ENCODE assay signal across 11 cellular contexts in genomic region chr7:152158801-152159587, GRCh38.
DNase-seq lines count a peak whose midpoint lies in the region; ATAC-seq, FAIRE-seq and TF ChIP-seq lines count a peak whose summit lies in the region.
"Had no signal": no experiment of that assay in that cellular context is flagged by ENCODE, and none has a peak within 500 bp of the region (broad histone marks: within the 10 kb centered on the region; RNA-seq: fewer than 3 reads in every experiment).

No MANE protein-coding gene starts in this region.

- no peak for TF ChIP-seq CTCF in kidney (IDR thresholded peaks at IDR 0.05; ENCODE audit: borderline replicate concordance, extremely low read depth, insufficient read depth)

- H3K27ac ChIP-seq in kidney (ENCODE audit: low read depth in 2 of 2, low read length in 2 of 2), result no peak overlapping the region

- ATAC-seq in GM18517 (IDR thresholded peaks at IDR 0.05; ENCODE audit: unreplicated experiment), result peak; percentile 89
- peak; percentile 95 for ATAC-seq in GM21717 (IDR thresholded peaks at IDR 0.05; ENCODE audit: unreplicated experiment)
- ATAC-seq in HG03575 (IDR thresholded peaks at IDR 0.05; ENCODE audit: extremely low read depth, insufficient number of reproducible peaks, low FRiP score, unreplicated experiment), result peak; percentile 80

- DNase-seq in globus pallidus (ENCODE audit: low spot score) (peak; percentile 5), DMS79 treated with DMSO at 0.1 percent for 48 hours (lab: John Stamatoyannopoulos, UW) (no peak), NCI-H1417 treated with DMSO at 0.1 percent for 48 hours (lab: John Stamatoyannopoulos, UW) (no peak), G401 (ENCODE audit: low spot score) (no peak), kidney (no peak)
- DNase-seq: retina had no signal

- H3K9me3 ChIP-seq in kidney (ENCODE audit: control insufficient read depth in 1 of 2, low read length in 2 of 2), result no peaks in the 10 kb centered on the region
- H3K9me3 ChIP-seq: HAP-1 had no signal

- H3K4me3 ChIP-seq in kidney (ENCODE audit: low read length in 2 of 2), result no peak overlapping the region
- H3K4me3 ChIP-seq: HAP-1 had no signal

- no peak overlapping the region for H3K9ac ChIP-seq in kidney (ENCODE audit: low read length in 2 of 2)

- no peaks in the 10 kb centered on the region for H3K4me1 ChIP-seq in kidney (ENCODE audit: control insufficient read depth in 1 of 2, insufficient read depth in 1 of 2, low read depth in 1 of 2, low read length in 2 of 2)
- H3K4me1 ChIP-seq: HAP-1 had no signal

- intact Hi-C loops in kidney (cut with DNase I), result no loop called here

- no peak for FAIRE-seq in kidney (lab: Jason Lieb, UNC)
- FAIRE-seq: TTC549 had no signal

- in situ Hi-C loops in G401 (cut with HindIII; ENCODE audit: low sequenced_read_pairs), result no loop called here

- H3K36me3 ChIP-seq in kidney (ENCODE audit: control insufficient read depth in 1 of 2, insufficient read depth in 2 of 2, low read length in 2 of 2), result peaks cover 50 to 71% of the 10 kb centered on the region in 2 donors
